ENCODE assay signal across 1 cellular context in the genomic region with DNA sequence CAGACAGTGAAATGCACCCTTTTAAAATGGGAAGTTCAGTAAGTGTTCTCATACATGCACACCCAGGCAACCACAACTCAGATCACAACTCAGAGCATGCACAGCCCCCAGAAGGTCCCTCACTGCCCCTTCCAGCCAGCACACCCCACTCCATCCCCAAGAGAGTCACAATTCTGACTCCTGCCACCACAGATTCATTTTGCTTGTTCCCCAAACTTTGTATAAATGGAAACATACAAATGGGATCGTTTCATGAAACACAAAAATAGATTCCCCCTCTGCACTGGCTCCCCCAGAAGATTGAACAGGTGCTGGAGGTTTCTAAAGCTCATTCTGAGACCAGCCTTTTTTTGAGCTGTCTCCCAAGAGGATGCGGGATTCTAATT.
A peak's percentile ranks its signal among the peaks of the same experiment; 100 is the strongest.
TF ChIP-seq lines count a peak whose summit lies in the region.

No MANE protein-coding gene starts in this region.

TF ChIP-seq in GM12878, 131 proteins besides CTCF, POLR2A, EP300 and RAD21 (continues in another document):
- TF ChIP-seq SMAD5 (IDR thresholded peaks at IDR 0.05; ENCODE audit: low read depth) (no peak), HDAC6 (IDR thresholded peaks at IDR 0.05; ENCODE audit: unreplicated experiment) (no peak), SMARCA5 (IDR thresholded peaks at IDR 0.05) (no peak), POLR2AphosphoS2 (IDR thresholded peaks at IDR 0.05; ENCODE audit: low read depth, low read length) (no peak), TCF7 (IDR thresholded peaks at IDR 0.05; ENCODE audit: borderline replicate concordance) (no peak), MYB (IDR thresholded peaks at IDR 0.05; ENCODE audit: borderline replicate concordance, low read depth, low read length) (no peak), ZNF622 (IDR thresholded peaks at IDR 0.05) (no peak), JUND (IDR thresholded peaks at IDR 0.05; ENCODE audit: low read depth, low read length) (no peak), SMAD1 (IDR thresholded peaks at IDR 0.05; ENCODE audit: low read depth, partially characterized antibody) (no peak), RUNX3 (IDR thresholded peaks at IDR 0.05; ENCODE audit: low read length) (peak; percentile 81), ZNF24 (IDR thresholded peaks at IDR 0.05) (no peak), SMC3 (IDR thresholded peaks at IDR 0.05; ENCODE audit: borderline replicate concordance, low read length) (peak; percentile 8; the same call in 1 of the 2 replicates), FOS (IDR thresholded peaks at IDR 0.05; ENCODE audit: borderline replicate concordance, extremely low read depth, insufficient read length) (no peak), TARDBP (IDR thresholded peaks at IDR 0.05; ENCODE audit: borderline replicate concordance) (no peak), ATF7 (IDR thresholded peaks at IDR 0.05; ENCODE audit: low read depth) (peak; percentile 48; the same call in 1 of the 2 replicates), NBN (IDR thresholded peaks at IDR 0.05) (peak; percentile 44; the same call in 1 of the 2 replicates), PML (IDR thresholded peaks at IDR 0.05; ENCODE audit: low read length) (peak; percentile 23; the same call in 1 of the 2 replicates), ETV6 (conservative IDR thresholded peaks at IDR 0.05 in 1 of 2, IDR thresholded peaks at IDR 0.05 in 1 of 2; ENCODE audit: borderline replicate concordance in 1 of 2, low read depth in 1 of 2) (no peak; a peak in 1 of 4 replicates), JUNB (IDR thresholded peaks at IDR 0.05) (peak; percentile 61), HCFC1 (IDR thresholded peaks at IDR 0.05; ENCODE audit: low read length) (no peak), SPI1 (IDR thresholded peaks at IDR 0.05; ENCODE audit: borderline replicate concordance, insufficient read depth, low read depth, low read length) (no peak), CEBPB (IDR thresholded peaks at IDR 0.05; ENCODE audit: borderline replicate concordance in 1 of 2, low read depth in 2 of 2, low read length in 2 of 2) (no peak), CBX3 (IDR thresholded peaks at IDR 0.05; ENCODE audit: borderline replicate concordance, low read depth) (no peak), NFXL1 (IDR thresholded peaks at IDR 0.05; ENCODE audit: borderline replicate concordance) (no peak), DPF2 (IDR thresholded peaks at IDR 0.05) (no peak; the same call in 1 of the 2 replicates), NFYA (IDR thresholded peaks at IDR 0.05; ENCODE audit: borderline replicate concordance, low read depth, low read length) (no peak), ZSCAN29 (IDR thresholded peaks at IDR 0.05) (no peak), FOXK2 (IDR thresholded peaks at IDR 0.05) (no peak), ESRRA (IDR thresholded peaks at IDR 0.05; ENCODE audit: low read length) (no peak), RFX5 (IDR thresholded peaks at IDR 0.05; ENCODE audit: low read depth, low read length) (no peak), IKZF1 (conservative IDR thresholded peaks at IDR 0.05) (peak; percentile 88)
- TF ChIP-seq, protein P1, sequence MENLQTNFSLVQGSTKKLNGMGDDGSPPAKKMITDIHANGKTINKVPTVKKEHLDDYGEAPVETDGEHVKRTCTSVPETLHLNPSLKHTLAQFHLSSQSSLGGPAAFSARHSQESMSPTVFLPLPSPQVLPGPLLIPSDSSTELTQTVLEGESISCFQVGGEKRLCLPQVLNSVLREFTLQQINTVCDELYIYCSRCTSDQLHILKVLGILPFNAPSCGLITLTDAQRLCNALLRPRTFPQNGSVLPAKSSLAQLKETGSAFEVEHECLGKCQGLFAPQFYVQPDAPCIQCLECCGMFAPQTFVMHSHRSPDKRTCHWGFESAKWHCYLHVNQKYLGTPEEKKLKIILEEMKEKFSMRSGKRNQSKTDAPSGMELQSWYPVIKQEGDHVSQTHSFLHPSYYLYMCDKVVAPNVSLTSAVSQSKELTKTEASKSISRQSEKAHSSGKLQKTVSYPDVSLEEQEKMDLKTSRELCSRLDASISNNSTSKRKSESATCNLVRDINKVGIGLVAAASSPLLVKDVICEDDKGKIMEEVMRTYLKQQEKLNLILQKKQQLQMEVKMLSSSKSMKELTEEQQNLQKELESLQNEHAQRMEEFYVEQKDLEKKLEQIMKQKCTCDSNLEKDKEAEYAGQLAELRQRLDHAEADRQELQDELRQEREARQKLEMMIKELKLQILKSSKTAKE (IDR thresholded peaks at IDR 0.05; ENCODE audit: low read depth, poor library complexity, severe bottlenecking): peak; percentile 79
- TF ChIP-seq, protein P2, sequence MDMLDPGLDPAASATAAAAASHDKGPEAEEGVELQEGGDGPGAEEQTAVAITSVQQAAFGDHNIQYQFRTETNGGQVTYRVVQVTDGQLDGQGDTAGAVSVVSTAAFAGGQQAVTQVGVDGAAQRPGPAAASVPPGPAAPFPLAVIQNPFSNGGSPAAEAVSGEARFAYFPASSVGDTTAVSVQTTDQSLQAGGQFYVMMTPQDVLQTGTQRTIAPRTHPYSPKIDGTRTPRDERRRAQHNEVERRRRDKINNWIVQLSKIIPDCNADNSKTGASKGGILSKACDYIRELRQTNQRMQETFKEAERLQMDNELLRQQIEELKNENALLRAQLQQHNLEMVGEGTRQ (IDR thresholded peaks at IDR 0.05; ENCODE audit: borderline replicate concordance, low read depth, low read length): no peak
- TF ChIP-seq, protein P3, sequence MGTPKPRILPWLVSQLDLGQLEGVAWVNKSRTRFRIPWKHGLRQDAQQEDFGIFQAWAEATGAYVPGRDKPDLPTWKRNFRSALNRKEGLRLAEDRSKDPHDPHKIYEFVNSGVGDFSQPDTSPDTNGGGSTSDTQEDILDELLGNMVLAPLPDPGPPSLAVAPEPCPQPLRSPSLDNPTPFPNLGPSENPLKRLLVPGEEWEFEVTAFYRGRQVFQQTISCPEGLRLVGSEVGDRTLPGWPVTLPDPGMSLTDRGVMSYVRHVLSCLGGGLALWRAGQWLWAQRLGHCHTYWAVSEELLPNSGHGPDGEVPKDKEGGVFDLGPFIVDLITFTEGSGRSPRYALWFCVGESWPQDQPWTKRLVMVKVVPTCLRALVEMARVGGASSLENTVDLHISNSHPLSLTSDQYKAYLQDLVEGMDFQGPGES (IDR thresholded peaks at IDR 0.05): no peak
- TF ChIP-seq, protein P4, sequence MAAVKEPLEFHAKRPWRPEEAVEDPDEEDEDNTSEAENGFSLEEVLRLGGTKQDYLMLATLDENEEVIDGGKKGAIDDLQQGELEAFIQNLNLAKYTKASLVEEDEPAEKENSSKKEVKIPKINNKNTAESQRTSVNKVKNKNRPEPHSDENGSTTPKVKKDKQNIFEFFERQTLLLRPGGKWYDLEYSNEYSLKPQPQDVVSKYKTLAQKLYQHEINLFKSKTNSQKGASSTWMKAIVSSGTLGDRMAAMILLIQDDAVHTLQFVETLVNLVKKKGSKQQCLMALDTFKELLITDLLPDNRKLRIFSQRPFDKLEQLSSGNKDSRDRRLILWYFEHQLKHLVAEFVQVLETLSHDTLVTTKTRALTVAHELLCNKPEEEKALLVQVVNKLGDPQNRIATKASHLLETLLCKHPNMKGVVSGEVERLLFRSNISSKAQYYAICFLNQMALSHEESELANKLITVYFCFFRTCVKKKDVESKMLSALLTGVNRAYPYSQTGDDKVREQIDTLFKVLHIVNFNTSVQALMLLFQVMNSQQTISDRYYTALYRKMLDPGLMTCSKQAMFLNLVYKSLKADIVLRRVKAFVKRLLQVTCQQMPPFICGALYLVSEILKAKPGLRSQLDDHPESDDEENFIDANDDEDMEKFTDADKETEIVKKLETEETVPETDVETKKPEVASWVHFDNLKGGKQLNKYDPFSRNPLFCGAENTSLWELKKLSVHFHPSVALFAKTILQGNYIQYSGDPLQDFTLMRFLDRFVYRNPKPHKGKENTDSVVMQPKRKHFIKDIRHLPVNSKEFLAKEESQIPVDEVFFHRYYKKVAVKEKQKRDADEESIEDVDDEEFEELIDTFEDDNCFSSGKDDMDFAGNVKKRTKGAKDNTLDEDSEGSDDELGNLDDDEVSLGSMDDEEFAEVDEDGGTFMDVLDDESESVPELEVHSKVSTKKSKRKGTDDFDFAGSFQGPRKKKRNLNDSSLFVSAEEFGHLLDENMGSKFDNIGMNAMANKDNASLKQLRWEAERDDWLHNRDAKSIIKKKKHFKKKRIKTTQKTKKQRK (IDR thresholded peaks at IDR 0.05; ENCODE audit: low read depth, low read length): no peak
- TF ChIP-seq, protein P5, sequence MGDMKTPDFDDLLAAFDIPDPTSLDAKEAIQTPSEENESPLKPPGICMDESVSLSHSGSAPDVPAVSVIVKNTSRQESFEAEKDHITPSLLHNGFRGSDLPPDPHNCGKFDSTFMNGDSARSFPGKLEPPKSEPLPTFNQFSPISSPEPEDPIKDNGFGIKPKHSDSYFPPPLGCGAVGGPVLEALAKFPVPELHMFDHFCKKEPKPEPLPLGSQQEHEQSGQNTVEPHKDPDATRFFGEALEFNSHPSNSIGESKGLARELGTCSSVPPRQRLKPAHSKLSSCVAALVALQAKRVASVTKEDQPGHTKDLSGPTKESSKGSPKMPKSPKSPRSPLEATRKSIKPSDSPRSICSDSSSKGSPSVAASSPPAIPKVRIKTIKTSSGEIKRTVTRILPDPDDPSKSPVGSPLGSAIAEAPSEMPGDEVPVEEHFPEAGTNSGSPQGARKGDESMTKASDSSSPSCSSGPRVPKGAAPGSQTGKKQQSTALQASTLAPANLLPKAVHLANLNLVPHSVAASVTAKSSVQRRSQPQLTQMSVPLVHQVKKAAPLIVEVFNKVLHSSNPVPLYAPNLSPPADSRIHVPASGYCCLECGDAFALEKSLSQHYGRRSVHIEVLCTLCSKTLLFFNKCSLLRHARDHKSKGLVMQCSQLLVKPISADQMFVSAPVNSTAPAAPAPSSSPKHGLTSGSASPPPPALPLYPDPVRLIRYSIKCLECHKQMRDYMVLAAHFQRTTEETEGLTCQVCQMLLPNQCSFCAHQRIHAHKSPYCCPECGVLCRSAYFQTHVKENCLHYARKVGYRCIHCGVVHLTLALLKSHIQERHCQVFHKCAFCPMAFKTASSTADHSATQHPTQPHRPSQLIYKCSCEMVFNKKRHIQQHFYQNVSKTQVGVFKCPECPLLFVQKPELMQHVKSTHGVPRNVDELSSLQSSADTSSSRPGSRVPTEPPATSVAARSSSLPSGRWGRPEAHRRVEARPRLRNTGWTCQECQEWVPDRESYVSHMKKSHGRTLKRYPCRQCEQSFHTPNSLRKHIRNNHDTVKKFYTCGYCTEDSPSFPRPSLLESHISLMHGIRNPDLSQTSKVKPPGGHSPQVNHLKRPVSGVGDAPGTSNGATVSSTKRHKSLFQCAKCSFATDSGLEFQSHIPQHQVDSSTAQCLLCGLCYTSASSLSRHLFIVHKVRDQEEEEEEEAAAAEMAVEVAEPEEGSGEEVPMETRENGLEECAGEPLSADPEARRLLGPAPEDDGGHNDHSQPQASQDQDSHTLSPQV (IDR thresholded peaks at IDR 0.05): no peak
- TF ChIP-seq, protein P6, sequence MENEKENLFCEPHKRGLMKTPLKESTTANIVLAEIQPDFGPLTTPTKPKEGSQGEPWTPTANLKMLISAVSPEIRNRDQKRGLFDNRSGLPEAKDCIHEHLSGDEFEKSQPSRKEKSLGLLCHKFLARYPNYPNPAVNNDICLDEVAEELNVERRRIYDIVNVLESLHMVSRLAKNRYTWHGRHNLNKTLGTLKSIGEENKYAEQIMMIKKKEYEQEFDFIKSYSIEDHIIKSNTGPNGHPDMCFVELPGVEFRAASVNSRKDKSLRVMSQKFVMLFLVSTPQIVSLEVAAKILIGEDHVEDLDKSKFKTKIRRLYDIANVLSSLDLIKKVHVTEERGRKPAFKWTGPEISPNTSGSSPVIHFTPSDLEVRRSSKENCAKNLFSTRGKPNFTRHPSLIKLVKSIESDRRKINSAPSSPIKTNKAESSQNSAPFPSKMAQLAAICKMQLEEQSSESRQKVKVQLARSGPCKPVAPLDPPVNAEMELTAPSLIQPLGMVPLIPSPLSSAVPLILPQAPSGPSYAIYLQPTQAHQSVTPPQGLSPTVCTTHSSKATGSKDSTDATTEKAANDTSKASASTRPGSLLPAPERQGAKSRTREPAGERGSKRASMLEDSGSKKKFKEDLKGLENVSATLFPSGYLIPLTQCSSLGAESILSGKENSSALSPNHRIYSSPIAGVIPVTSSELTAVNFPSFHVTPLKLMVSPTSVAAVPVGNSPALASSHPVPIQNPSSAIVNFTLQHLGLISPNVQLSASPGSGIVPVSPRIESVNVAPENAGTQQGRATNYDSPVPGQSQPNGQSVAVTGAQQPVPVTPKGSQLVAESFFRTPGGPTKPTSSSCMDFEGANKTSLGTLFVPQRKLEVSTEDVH (IDR thresholded peaks at IDR 0.05; ENCODE audit: low read depth, partially characterized antibody): no peak
- TF ChIP-seq, protein P7, sequence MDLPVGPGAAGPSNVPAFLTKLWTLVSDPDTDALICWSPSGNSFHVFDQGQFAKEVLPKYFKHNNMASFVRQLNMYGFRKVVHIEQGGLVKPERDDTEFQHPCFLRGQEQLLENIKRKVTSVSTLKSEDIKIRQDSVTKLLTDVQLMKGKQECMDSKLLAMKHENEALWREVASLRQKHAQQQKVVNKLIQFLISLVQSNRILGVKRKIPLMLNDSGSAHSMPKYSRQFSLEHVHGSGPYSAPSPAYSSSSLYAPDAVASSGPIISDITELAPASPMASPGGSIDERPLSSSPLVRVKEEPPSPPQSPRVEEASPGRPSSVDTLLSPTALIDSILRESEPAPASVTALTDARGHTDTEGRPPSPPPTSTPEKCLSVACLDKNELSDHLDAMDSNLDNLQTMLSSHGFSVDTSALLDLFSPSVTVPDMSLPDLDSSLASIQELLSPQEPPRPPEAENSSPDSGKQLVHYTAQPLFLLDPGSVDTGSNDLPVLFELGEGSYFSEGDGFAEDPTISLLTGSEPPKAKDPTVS (IDR thresholded peaks at IDR 0.05; ENCODE audit: low read depth, low read length): no peak
- TF ChIP-seq, protein P8, sequence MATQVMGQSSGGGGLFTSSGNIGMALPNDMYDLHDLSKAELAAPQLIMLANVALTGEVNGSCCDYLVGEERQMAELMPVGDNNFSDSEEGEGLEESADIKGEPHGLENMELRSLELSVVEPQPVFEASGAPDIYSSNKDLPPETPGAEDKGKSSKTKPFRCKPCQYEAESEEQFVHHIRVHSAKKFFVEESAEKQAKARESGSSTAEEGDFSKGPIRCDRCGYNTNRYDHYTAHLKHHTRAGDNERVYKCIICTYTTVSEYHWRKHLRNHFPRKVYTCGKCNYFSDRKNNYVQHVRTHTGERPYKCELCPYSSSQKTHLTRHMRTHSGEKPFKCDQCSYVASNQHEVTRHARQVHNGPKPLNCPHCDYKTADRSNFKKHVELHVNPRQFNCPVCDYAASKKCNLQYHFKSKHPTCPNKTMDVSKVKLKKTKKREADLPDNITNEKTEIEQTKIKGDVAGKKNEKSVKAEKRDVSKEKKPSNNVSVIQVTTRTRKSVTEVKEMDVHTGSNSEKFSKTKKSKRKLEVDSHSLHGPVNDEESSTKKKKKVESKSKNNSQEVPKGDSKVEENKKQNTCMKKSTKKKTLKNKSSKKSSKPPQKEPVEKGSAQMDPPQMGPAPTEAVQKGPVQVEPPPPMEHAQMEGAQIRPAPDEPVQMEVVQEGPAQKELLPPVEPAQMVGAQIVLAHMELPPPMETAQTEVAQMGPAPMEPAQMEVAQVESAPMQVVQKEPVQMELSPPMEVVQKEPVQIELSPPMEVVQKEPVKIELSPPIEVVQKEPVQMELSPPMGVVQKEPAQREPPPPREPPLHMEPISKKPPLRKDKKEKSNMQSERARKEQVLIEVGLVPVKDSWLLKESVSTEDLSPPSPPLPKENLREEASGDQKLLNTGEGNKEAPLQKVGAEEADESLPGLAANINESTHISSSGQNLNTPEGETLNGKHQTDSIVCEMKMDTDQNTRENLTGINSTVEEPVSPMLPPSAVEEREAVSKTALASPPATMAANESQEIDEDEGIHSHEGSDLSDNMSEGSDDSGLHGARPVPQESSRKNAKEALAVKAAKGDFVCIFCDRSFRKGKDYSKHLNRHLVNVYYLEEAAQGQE (IDR thresholded peaks at IDR 0.05; ENCODE audit: low read depth, low read length): no peak
